8 cellular contexts compared by ENCODE assay signal in the genomic region with DNA sequence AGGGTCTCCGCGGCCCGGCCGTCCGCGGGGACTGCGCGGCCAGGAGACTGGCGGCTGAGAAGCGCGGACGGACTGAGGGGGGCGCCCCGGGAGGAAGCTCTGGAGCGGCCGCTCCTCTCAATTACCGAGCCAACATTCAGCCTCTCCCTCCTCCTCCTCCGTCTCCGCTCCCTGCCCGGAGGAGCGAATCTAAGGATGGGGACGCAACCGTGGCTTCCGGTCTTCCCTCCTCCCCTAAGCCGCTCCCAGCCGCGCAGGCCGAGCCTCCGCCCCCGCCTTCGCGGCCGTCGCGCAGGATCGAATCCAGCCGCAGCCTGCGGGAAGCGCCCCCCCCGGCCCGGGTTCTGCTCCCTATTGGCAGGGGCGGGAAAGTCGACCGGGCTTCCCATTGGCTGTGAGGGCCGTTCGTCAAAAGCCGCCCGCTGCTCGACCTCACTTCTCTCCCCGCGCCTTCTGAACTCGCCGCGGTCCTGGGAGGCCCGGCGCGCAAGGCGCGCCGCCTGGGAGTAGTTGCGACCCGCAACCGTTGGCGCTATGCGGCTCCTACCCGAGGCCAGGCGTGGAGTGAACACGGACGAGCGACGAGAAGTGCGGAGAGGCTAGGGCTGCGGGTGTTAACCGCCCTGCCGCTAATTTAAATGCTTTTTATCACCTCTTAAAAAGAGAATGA. TPM values are rescaled to one million over a fixed set of nuclear protein-coding genes. Genes with fewer than 3 reads are reported as not detected.
A peak's percentile ranks its signal among the peaks of the same experiment; 100 is the strongest.
DNase-seq lines count a peak whose midpoint lies in the region; ATAC-seq and TF ChIP-seq lines count a peak whose summit lies in the region.

A gene (minus strand): TSS at position 197 of the 670 bp plus-strand sequence. CDS start 302 bp downstream, outside the sequence.

- H3K27ac ChIP-seq in KOPT-K1 (ENCODE audit: low read depth, low read length, poor library complexity, severe bottlenecking) (peak within 1 kb of the TSS; percentile 93), esophagus muscularis mucosa (replicated peaks in 1 of 4) (peak within 1 kb of the TSS; percentile 96 to 100 (median 99)), muscle layer of duodenum (ENCODE audit: low read length) (peak within 1 kb of the TSS; percentile 88)

- DNase-seq in DMS153 (lab: John Stamatoyannopoulos, UW) (peak; percentile 97), RKO (ENCODE audit: low spot score) (peak; percentile 96), activated T-helper 1 cell treated with Interleukin-2 at 50 U/mL for 16 hours (ENCODE audit: low read depth) (peak; percentile 91), esophagus muscularis mucosa (ENCODE audit: extremely low spot score) (peak; percentile 99)
- DNase-seq in stimulated activated CD8-positive, alpha-beta memory T cell treated with anti-CD3 and anti-CD28 coated beads, Interleukin-7, amount 100 ng/mL, for 24 hours (ENCODE audit: low read depth), result peak; percentile 92

- H3K9me3 ChIP-seq in KOPT-K1 (ENCODE audit: insufficient read depth, low read length, poor library complexity, severe bottlenecking) (no peaks in the 10 kb centered on the region), esophagus muscularis mucosa (no peaks in the 10 kb centered on the region), muscle layer of duodenum (ENCODE audit: control insufficient read depth in 1 of 2, low read length in 2 of 2) (no peaks in the 10 kb centered on the region)

- H3K36me3 ChIP-seq in KOPT-K1 (ENCODE audit: insufficient read depth, low read length) (no peaks in the 10 kb centered on the region), esophagus muscularis mucosa (no peaks in the 10 kb centered on the region), muscle layer of duodenum (ENCODE audit: control insufficient read depth in 1 of 2, insufficient read depth in 2 of 2, low read length in 2 of 2) (no peaks in the 10 kb centered on the region)

- TF ChIP-seq POLR2A in esophagus muscularis mucosa (IDR thresholded peaks at IDR 0.05; ENCODE audit: low read depth), result peak; percentile 95

- peaks cover 22 to 42% (median 39%) of the 10 kb centered on the region in 4 donors for H3K4me1 ChIP-seq in esophagus muscularis mucosa
- H3K4me1 ChIP-seq in muscle layer of duodenum (ENCODE audit: control insufficient read depth in 1 of 2, insufficient read depth in 2 of 2, low read length in 2 of 2), result peaks cover 16 to 28% of the 10 kb centered on the region in 2 donors

- intact Hi-C loops in esophagus muscularis mucosa (cut with DNase I), result loop anchor here (5.0 to 10.0 kb wide), 6 partner anchors 64 to 522 kb away; a partner anchor contains a TSS

- WGBS in esophagus muscularis mucosa, result 0% methylated on average over 14 of the region's 75 CpGs

- no peak for TF ChIP-seq CTCF in esophagus muscularis mucosa (IDR thresholded peaks at IDR 0.05)

- no peaks in the 10 kb centered on the region for H3K27me3 ChIP-seq in esophagus muscularis mucosa
- H3K27me3 ChIP-seq in muscle layer of duodenum (ENCODE audit: low read depth, low read length), result no peaks in the 10 kb centered on the region

- peak within 1 kb of the TSS; percentile 76 to 99 (median 92) for H3K4me3 ChIP-seq in esophagus muscularis mucosa
- H3K4me3 ChIP-seq in muscle layer of duodenum (ENCODE audit: low read depth in 1 of 2, low read length in 2 of 2), result peak within 1 kb of the TSS; percentile 82 to 92

- peak; percentile 76 for ATAC-seq in GM21723 (IDR thresholded peaks at IDR 0.05; ENCODE audit: unreplicated experiment)

- TF ChIP-seq EP300 in esophagus muscularis mucosa (IDR thresholded peaks at IDR 0.05), result no peak

RNA-seq across cellular contexts. Expression of the gene that starts here (rescaled TPM):
- total RNA-seq in esophagus muscularis mucosa, result 10 to 100 TPM; 50.2 to 61.5 (median 54.0) TPM

Comparison
In these comparisons a context has a peak if more than half of its experiments do, and no peak if none do; other contexts are left out.
1. Peak in every context shown above with its lines: DNase-seq, ATAC-seq, H3K4me3 ChIP-seq and H3K27ac ChIP-seq.